In the genomic region with DNA sequence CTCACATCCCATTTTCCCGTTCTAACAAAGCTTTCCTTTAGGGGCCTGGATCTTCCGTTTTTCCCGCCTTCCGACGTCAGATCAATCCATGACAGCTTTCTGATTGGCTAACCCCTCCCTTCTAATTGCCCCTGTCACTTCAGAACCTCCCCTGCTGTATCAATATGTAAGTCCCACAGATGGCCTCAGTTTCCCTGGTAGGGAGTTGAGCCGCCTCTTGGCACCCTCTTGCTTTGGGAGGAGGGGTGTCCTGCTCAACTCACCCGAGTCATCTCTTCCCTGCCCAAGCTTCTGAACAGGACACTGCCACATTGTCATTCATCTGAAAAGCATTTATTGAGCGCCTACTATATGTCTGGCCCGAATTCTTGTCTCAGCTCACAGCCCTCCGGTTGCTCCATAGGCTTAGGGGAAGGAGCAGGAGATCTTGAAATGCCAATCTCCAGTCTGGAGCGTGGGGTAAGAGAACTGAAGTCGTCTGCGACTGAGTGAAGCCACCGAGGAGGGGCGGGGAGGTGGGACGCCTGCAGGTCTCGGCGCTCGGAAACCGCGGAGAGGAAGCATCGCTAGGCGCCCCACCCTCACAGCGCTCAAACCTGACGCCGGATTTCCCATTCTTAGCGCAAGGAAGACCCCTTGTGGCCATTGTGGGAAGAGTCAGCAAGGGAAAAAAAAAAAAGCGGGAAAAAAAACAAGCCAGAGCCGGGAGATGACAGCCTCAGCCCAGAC, we compare ENCODE assay signal across 8 cellular contexts.
DNase-seq lines count a peak whose midpoint lies in the region; ATAC-seq lines count a peak whose summit lies in the region.

No MANE protein-coding gene starts in this region.

- peak; percentile 34 for ATAC-seq in HG02759 (IDR thresholded peaks at IDR 0.05; ENCODE audit: unreplicated experiment)
- no peak for ATAC-seq in GM19351 (IDR thresholded peaks at IDR 0.05; ENCODE audit: unreplicated experiment)

- H3K27ac ChIP-seq in caudate nucleus (ENCODE audit: low read depth, low read length): peak overlapping the region; percentile 90

- DNase-seq in COLO829 (ENCODE audit: low spot score): peak; percentile 79
- peak; percentile 69 for DNase-seq in NCI-H345 treated with DMSO at 0.1 percent for 48 hours (lab: John Stamatoyannopoulos, UW; ENCODE audit: unreplicated experiment)
- DNase-seq in activated CD4-positive, CD25-positive, alpha-beta regulatory T cell (lab: John Stamatoyannopoulos, UW): peak in 3 of 4 experiments; percentile 22 to 66 (median 59)
- DNase-seq in caudate nucleus (lab: John Stamatoyannopoulos, UW): peak in 57 of 61 donors; percentile 11 to 79 (median 61)
- DNase-seq in kidney glomerular epithelial cell (lab: John Stamatoyannopoulos, UW): peak; percentile 63
- peak; percentile 47 to 65 for DNase-seq in stimulated activated CD4-positive, alpha-beta T cell treated with anti-CD3 and anti-CD28 coated beads, Interleukin-15, amount 100 ng/mL, for 48 hours (ENCODE audit: low read depth in 2 of 2)
